In the genomic region with DNA sequence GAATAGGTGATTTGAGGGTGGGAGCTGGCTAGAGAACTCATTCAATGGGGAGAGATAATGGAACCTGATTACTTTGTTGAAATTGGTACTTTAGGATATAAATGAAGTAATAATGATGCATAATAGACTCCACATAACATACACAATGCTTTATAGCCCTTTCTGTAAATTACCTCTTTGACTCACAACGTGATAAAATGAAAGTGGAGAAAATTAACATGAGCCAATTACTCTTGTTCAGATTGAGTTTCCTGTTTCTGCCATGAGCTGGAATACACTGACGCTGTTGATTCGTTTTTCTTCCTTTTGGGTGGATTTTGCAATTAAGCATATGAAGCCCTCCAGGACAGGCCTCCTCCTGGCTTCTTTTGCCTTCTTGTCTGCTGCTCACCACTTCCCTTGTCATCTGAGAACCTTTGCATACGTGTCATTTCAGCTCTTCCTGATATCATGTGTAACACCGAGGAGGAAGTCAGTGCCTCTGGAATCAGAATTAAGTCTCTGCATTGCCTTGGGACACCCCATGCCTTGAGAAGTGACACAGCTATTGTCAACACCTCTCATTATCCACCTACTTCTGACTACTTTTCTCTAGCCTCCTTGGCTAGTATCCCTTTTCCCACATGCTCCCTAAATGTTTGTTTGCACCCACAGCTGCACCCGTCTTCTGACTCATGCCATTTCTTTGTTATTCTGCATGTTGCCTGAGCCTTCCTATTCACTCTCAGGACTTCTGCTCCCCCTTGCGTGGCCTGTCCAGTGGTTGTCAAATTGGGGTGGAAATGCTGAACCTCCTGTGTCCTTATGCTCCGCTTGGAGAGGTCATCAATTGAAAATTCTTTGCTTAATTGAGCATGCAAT, we compare ENCODE assay signal across 8 cellular contexts.
DNase-seq lines count a peak whose midpoint lies in the region; ATAC-seq, FAIRE-seq and TF ChIP-seq lines count a peak whose summit lies in the region.

No MANE protein-coding gene starts in this region.

- ATAC-seq in psoas muscle (peak; percentile 16 to 46 (median 40)), HG02840 (IDR thresholded peaks at IDR 0.05; ENCODE audit: low FRiP score, unreplicated experiment) (no peak)

- intact Hi-C loops in psoas muscle (cut with DNase I): loop anchor here (5.0 kb wide), 2 partner anchors 37 to 78 kb away; no protein-coding TSS in a partner anchor

- DNase-seq in H54 (ENCODE audit: insufficient read length, low spot score) (no peak), NCI-H774 (lab: John Stamatoyannopoulos, UW) (peak; percentile 11), epithelial cell of prostate (ENCODE audit: low read depth, low spot score) (no peak), psoas muscle (no peak), COR-L47 (lab: John Stamatoyannopoulos, UW) (no peak), cerebellum (ENCODE audit: low spot score) (no peak)
- no peak for DNase-seq in stimulated activated CD4-positive, alpha-beta T cell treated with anti-CD3 and anti-CD28 coated beads, Interleukin-4, amount 100 ng/mL, for 1 hour

- H3K4me1 ChIP-seq in psoas muscle: peaks cover 95% of the 10 kb centered on the region

- no peaks in the 10 kb centered on the region for H3K36me3 ChIP-seq in psoas muscle (ENCODE audit: insufficient read depth in 1 of 2, low read depth in 1 of 2)

- H3K27ac ChIP-seq in epithelial cell of prostate (peak overlapping the region; percentile 73), psoas muscle (peak overlapping the region; percentile 92)

- no peaks in the 10 kb centered on the region for H3K27me3 ChIP-seq in psoas muscle (ENCODE audit: insufficient read depth in 3 of 3, low read length in 2 of 3)

- H3K4me3 ChIP-seq in psoas muscle: peak overlapping the region; percentile 35

- TF ChIP-seq CTCF in psoas muscle (IDR thresholded peaks at IDR 0.05): no peak

- TF ChIP-seq POLR2A in H54 (IDR thresholded peaks at IDR 0.05; ENCODE audit: low read depth, low read length): no peak

- no peaks in the 10 kb centered on the region for H3K9me3 ChIP-seq in psoas muscle

- 23 to 31% (median 25%) methylated on average over 8 of the region's 8 CpGs for WGBS in psoas muscle, 3 donors

- FAIRE-seq in H54 (lab: Jason Lieb, UNC): peak; percentile 78
